Comparison of ENCODE assay signal across 8 cellular contexts in the genomic region with DNA sequence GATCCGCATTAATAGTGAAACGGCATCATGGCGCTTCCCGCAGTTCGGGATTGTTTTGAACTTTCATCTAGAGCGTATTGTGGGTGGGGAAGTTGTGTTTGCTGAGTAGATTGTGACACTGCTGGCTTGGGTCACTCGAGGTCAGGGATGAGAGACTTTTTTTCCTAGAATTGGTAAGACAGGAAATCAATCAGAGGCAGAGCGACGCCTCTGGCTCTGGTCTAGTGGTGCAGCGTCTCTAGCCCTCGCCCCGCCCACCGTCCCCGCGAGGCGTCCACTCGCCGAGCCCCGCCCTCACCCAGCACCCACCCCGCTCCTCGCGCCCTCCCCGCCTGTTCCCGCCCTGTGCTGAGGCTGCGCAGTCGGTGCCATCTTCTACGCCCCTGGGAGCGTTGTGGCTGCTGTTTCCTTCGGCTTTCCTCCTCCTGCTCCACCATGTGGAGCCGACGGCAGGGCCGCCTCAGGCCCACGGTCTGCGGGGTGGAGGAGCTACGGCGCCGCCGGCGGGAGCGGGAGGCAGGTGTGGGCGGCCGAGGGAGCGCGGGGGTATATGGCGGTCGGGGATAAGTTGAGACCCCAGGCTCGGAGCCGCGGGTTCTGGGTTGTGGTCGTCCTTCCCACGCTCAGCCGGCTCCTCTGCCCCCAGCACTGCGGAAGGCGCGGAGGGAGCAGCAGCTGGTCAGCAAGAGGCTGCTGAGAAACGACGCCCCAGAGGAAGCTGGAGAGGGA. TPM values are rescaled to one million over a fixed set of nuclear protein-coding genes. Genes with fewer than 3 reads are reported as not detected.
DNase-seq lines count a peak whose midpoint lies in the region; TF ChIP-seq lines count a peak whose summit lies in the region.

A gene (plus strand): TSS at position 359 of the 729 bp plus-strand sequence. CDS start 77 bp downstream, at position 436.

- H3K9me3 ChIP-seq in ES-I3 (ENCODE audit: control insufficient read depth, insufficient read depth, low read length), result no peaks in the 10 kb centered on the region
- H3K9me3 ChIP-seq in stomach smooth muscle (ENCODE audit: control insufficient read depth in 2 of 2, low read length in 2 of 2), result no peaks in the 10 kb centered on the region

- H3K27me3 Mint-ChIP-seq in neural crest cell (ENCODE audit: low read depth), result no peaks in the 10 kb centered on the region

- H3K27ac Mint-ChIP-seq in neural crest cell (ENCODE audit: unreplicated experiment), result peak within 1 kb of the TSS; percentile 68

- peak within 1 kb of the TSS; percentile 82 for H3K4me3 ChIP-seq in H7 (ENCODE audit: insufficient read depth, low read depth, low read length)
- peak within 1 kb of the TSS; percentile 80 for H3K4me3 ChIP-seq in fibroblast of villous mesenchyme (ENCODE audit: low read depth, low read length)
- H3K4me3 ChIP-seq in stomach smooth muscle (ENCODE audit: low read length in 2 of 2), result peak within 1 kb of the TSS; percentile 59 to 85

- peak; percentile 99 for DNase-seq in H7
- peak; percentile 92 for DNase-seq in M059J (ENCODE audit: low read depth)
- DNase-seq in SHP77 (lab: John Stamatoyannopoulos, UW), result peak; percentile 87 to 91
- DNase-seq in activated effector memory CD4-positive, alpha-beta T cell treated with anti-CD3 and anti-CD28 coated beads, Interleukin-2, amount 50 U/mL, for 16 hours, result peak; percentile 99
- DNase-seq in fibroblast of villous mesenchyme (ENCODE audit: low read depth), result peak; percentile 96
- peak; percentile 94 for DNase-seq in neural crest cell (ENCODE audit: low read depth, low spot score)

- no peaks in the 10 kb centered on the region for H3K4me1 ChIP-seq in ES-I3 (ENCODE audit: insufficient read depth, low read length)
- peaks cover 12% of the 10 kb centered on the region for H3K4me1 ChIP-seq in stomach smooth muscle (ENCODE audit: control insufficient read depth, insufficient read depth, low read length)

- H3K27me3 ChIP-seq in H7 (ENCODE audit: control insufficient read depth, insufficient read depth, low read length) (no peaks in the 10 kb centered on the region), stomach smooth muscle (ENCODE audit: control insufficient read depth in 1 of 2, insufficient read depth in 2 of 2, low read length in 2 of 2) (no peaks in the 10 kb centered on the region)

- TF ChIP-seq CTCF in fibroblast of villous mesenchyme (IDR thresholded peaks at IDR 0.05; ENCODE audit: insufficient read depth, low read depth, low read length), result peak; percentile 55
- TF ChIP-seq CTCF in neural crest cell (conservative IDR thresholded peaks at IDR 0.05), result peak; percentile 71

- peaks cover 25% of the 10 kb centered on the region for H3K4me1 Mint-ChIP-seq in neural crest cell

- H3K36me3 ChIP-seq in ES-I3 (ENCODE audit: insufficient read depth, low read length), result no peaks in the 10 kb centered on the region; the same call in none of the 2 replicates
- H3K36me3 ChIP-seq in H7 (replicated peaks; ENCODE audit: control insufficient read depth, insufficient read depth, low read length), result peaks cover 17% of the 10 kb centered on the region
- H3K36me3 ChIP-seq in stomach smooth muscle (ENCODE audit: control insufficient read depth in 2 of 2, insufficient read depth in 2 of 2, low read length in 2 of 2), result peaks cover 13% of the 10 kb centered on the region in 2 donors

- peak within 1 kb of the TSS; percentile 87 for H3K4me3 Mint-ChIP-seq in neural crest cell

- H3K9ac ChIP-seq in ES-I3 (ENCODE audit: low read depth, low read length) (peak within 1 kb of the TSS; percentile 85), stomach smooth muscle (ENCODE audit: low read length in 2 of 2) (peak within 1 kb of the TSS; percentile 81 to 85)

- H3K36me3 Mint-ChIP-seq in neural crest cell (ENCODE audit: low read depth), result peaks cover 6% of the 10 kb centered on the region

- H3K9me3 Mint-ChIP-seq in neural crest cell, result peaks cover 4% of the 10 kb centered on the region

- peak within 1 kb of the TSS; percentile 85 for H3K27ac ChIP-seq in stomach smooth muscle (ENCODE audit: low read length)

RNA-seq across cellular contexts. Expression of the gene that starts here (rescaled TPM):
- total RNA-seq in H7 (2014; rRNA removed; shearing (Covaris generic)), result 27.1 and 34.4 TPM in 2 replicates
- 15.2 and 32.7 TPM in 2 replicates for total RNA-seq in M059J (2014; rRNA removed; shearing (Covaris generic))
- total RNA-seq in fibroblast of villous mesenchyme (7.7 and 8.6 TPM in 2 replicates), neural crest cell (25.2 and 27.4 TPM in 2 replicates)

Comparison
In these comparisons a context has a peak if more than half of its experiments do, and no peak if none do; other contexts are left out.
1. Peak in every context shown above with its lines: DNase-seq, H3K4me3 ChIP-seq and H3K27ac ChIP-seq.